9 cellular contexts compared by ENCODE assay signal in the genomic region with DNA sequence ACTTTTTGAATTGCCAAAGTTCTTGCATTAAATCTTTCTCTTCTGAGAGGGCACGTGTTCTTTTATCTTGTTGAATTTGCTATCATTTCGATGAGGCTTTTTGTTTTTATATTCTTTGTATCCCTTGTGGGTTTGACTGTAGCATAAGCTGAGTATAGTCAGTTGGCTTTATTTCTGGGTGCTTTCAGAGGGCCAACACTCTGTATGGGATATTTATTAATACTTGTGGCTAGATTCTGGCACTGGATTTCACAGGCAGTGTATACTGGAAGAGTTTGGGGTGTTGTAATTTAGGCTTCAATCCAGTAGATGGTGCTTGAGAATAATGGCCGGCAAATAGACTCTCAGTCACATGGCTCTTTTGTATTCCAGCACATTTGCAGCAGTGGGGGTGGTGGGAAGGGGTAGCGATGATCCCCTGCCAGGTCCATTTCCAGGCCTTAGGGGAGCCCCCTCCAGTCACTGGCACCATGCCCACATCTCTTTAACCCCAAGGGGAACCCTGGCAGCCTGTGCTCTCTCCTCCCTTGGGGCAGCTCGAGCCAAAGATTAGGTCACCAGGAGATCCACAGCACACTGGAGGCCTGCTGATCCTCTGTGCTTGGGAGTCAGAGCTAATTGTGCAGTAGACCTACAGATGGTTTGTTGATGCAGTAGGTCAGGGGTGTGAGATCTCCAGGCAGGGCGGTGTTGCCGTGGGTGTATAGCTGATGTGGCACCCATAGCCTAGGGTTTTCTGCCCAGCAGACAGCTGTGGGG.
DNase-seq lines count a peak whose midpoint lies in the region; FAIRE-seq and TF ChIP-seq lines count a peak whose summit lies in the region.
"Had no signal": no experiment of that assay in that cellular context is flagged by ENCODE, and none has a peak within 500 bp of the region (broad histone marks: within the 10 kb centered on the region; RNA-seq: fewer than 3 reads in every experiment).

No MANE protein-coding gene starts in this region.

- no peaks in the 10 kb centered on the region for H3K9me3 ChIP-seq in kidney (ENCODE audit: control insufficient read depth in 1 of 2, low read length in 2 of 2)
- no peaks in the 10 kb centered on the region for H3K9me3 ChIP-seq in uterus

- peak; percentile 22 for TF ChIP-seq CTCF in kidney (IDR thresholded peaks at IDR 0.05; ENCODE audit: borderline replicate concordance, extremely low read depth, insufficient read depth)
- TF ChIP-seq CTCF in uterus (IDR thresholded peaks at IDR 0.05) = peak in 1 of 4 experiments; percentile 35

- no peak for TF ChIP-seq POLR2A in uterus (IDR thresholded peaks at IDR 0.05)

- H3K36me3 ChIP-seq in kidney (ENCODE audit: control insufficient read depth in 1 of 2, insufficient read depth in 2 of 2, low read length in 2 of 2) (no peaks in the 10 kb centered on the region), uterus (no peaks in the 10 kb centered on the region)

- H3K4me3 ChIP-seq in kidney (ENCODE audit: low read length in 2 of 2) (no peak overlapping the region), uterus (no peak overlapping the region)

- DNase-seq in ELF-1 (ENCODE audit: low read depth, low spot score) (peak; percentile 57), NCI-H1092 treated with DMSO at 0.1 percent for 48 hours (lab: John Stamatoyannopoulos, UW) (peak; percentile 29), astrocyte of the hippocampus (ENCODE audit: low read depth, low spot score) (peak; percentile 50), kidney (peak; percentile 59), uterus (peak; percentile 34 to 67), islet precursor cell (no peak)
- DNase-seq in effector CD8-positive, alpha-beta T cell (lab: John Stamatoyannopoulos, UW) = no peak
- DNase-seq in activated CD8-positive, alpha-beta memory T cell treated with anti-CD3 and anti-CD28 coated beads for 24 hours = no peak

- intact Hi-C loops in kidney (cut with DNase I) = no loop called here
- intact Hi-C loops in uterus (cut with DNase I; ENCODE audit: low total_unique reads) = no loop called here

- H3K4me1 ChIP-seq in kidney (ENCODE audit: control insufficient read depth in 1 of 2, insufficient read depth in 1 of 2, low read depth in 1 of 2, low read length in 2 of 2) = no peaks in the 10 kb centered on the region
- no peaks in the 10 kb centered on the region for H3K4me1 ChIP-seq in uterus
- H3K4me1 ChIP-seq: parathyroid adenoma had no signal

- H3K27me3 ChIP-seq in uterus = no peaks in the 10 kb centered on the region

- FAIRE-seq in kidney (lab: Jason Lieb, UNC) = no peak

- H3K9ac ChIP-seq in kidney (ENCODE audit: low read length in 2 of 2) = no peak overlapping the region
- H3K9ac ChIP-seq: parathyroid adenoma had no signal

- H3K27ac ChIP-seq in kidney (ENCODE audit: low read depth in 2 of 2, low read length in 2 of 2) (no peak overlapping the region), uterus (peak overlapping the region; percentile 41)
- H3K27ac ChIP-seq: parathyroid adenoma had no signal

Comparison
In these comparisons a context has a peak if more than half of its experiments do, and no peak if none do; other contexts are left out.
1. DNase-seq: peak in ELF-1 (single experiment), NCI-H1092 treated with DMSO at 0.1 percent for 48 hours (single experiment), astrocyte of the hippocampus (single experiment), kidney (single experiment) and uterus (2 of 2); none in effector CD8-positive, alpha-beta T cell (single experiment), activated CD8-positive, alpha-beta memory T cell treated with anti-CD3 and anti-CD28 coated beads for 24 hours (single experiment) and islet precursor cell (single experiment).
2. H3K27ac ChIP-seq: peak in uterus (2 of 2); none in kidney (0 of 2).